In the genomic region with DNA sequence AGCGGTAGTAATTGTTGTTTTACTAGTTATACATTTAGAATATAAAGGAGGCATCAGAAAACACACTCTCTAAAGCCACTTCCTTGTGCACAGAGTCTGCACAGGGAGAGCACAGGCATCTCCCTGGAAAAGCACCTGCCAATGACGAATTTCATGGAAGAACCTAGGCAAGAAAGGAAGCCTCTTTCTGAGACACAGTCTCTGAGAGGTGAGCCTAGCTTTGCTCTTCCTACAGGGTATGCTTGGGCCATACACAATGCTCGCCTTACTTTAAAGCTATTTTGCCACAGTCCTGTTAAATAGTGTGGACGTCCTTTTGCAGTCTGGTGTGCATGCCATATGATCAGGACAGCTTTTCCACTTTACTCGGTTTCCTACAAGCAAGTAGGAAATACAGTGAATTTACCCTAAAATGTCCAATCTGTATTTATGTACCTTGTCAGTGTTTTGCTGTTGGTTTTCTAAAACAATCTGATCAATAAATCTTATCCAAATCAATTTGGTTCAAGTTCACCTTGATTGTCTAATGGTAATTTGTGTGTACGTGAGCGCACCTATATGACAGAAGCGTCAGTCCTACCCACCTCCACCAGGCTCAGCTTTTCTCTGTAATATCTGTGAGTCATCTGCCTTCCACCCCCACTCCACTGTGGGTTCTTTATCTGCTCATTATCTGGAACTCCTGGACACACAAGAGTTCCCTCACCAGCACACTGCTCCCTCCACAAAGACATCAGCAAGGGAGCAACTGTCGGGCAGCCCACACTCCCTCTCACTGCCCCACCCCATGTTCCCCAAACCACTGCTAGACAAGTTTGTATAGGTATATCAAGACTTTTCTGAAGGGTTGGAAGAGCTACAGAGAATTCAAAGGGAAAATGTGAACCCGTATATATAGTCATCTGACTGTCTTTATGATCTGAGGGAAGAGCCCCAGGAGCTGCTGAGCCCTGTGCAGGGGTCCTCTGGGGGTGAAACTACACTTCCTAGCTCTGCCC, we compare ENCODE assay signal across 1 cellular context.
TF ChIP-seq lines count a peak whose summit lies in the region.

No MANE protein-coding gene starts in this region.

TF ChIP-seq in K562, 482 proteins besides CTCF, POLR2A, EP300 and RAD21 (continued from another document):
- TF ChIP-seq RCOR1 (IDR thresholded peaks at IDR 0.05; ENCODE audit: borderline replicate concordance in 1 of 2, low read depth in 2 of 2, low read length in 2 of 2), result peak; percentile 83 to 98; a peak in 3 of 4 replicates
- 0 out of 2 replicates have a peak, but pooled peaks have one; percentile 32 for TF ChIP-seq RBFOX2 (IDR thresholded peaks at IDR 0.05; ENCODE audit: low read depth, low read length)
- 0 out of 2 replicates have a peak, but pooled peaks have one; percentile 3 for TF ChIP-seq ARID2 (IDR thresholded peaks at IDR 0.05)
- TF ChIP-seq, protein P1, sequence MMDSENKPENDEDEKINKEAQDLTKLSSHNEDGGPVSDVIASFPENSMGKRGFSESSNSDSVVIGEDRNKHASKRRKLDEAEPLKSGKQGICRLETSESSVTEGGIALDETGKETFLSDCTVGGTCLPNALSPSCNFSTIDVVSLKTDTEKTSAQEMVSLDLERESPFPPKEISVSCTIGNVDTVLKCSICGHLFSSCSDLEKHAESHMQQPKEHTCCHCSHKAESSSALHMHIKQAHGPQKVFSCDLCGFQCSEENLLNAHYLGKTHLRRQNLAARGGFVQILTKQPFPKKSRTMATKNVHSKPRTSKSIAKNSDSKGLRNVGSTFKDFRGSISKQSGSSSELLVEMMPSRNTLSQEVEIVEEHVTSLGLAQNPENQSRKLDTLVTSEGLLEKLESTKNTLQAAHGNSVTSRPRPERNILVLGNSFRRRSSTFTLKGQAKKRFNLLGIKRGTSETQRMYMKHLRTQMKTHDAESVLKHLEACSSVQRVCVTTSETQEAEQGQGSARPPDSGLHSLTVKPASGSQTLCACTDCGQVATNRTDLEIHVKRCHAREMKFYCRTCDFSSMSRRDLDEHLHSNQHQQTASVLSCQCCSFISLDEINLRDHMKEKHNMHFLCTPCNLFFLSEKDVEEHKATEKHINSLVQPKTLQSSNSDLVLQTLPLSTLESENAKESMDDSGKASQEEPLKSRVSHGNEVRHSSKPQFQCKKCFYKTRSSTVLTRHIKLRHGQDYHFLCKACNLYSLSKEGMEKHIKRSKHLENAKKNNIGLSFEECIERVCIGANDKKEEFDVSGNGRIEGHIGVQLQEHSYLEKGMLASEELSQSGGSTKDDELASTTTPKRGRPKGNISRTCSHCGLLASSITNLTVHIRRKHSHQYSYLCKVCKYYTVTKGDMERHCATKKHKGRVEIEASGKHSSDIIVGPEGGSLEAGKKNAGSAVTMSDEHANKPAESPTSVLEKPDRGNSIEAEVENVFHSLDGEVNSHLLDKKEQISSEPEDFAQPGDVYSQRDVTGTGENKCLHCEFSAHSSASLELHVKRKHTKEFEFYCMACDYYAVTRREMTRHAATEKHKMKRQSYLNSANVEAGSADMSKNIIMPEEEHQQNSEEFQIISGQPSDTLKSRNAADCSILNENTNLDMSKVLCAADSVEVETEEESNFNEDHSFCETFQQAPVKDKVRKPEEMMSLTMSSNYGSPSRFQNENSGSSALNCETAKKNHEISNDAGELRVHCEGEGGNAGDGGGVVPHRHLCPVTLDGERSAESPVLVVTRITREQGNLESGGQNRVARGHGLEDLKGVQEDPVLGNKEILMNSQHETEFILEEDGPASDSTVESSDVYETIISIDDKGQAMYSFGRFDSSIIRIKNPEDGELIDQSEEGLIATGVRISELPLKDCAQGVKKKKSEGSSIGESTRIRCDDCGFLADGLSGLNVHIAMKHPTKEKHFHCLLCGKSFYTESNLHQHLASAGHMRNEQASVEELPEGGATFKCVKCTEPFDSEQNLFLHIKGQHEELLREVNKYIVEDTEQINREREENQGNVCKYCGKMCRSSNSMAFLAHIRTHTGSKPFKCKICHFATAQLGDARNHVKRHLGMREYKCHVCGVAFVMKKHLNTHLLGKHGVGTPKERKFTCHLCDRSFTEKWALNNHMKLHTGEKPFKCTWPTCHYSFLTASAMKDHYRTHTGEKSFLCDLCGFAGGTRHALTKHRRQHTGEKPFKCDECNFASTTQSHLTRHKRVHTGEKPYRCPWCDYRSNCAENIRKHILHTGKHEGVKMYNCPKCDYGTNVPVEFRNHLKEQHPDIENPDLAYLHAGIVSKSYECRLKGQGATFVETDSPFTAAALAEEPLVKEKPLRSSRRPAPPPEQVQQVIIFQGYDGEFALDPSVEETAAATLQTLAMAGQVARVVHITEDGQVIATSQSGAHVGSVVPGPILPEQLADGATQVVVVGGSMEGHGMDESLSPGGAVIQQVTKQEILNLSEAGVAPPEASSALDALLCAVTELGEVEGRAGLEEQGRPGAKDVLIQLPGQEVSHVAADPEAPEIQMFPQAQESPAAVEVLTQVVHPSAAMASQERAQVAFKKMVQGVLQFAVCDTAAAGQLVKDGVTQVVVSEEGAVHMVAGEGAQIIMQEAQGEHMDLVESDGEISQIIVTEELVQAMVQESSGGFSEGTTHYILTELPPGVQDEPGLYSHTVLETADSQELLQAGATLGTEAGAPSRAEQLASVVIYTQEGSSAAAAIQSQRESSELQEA (IDR thresholded peaks at IDR 0.05; ENCODE audit: low read depth), result no peak
- TF ChIP-seq, protein P2, sequence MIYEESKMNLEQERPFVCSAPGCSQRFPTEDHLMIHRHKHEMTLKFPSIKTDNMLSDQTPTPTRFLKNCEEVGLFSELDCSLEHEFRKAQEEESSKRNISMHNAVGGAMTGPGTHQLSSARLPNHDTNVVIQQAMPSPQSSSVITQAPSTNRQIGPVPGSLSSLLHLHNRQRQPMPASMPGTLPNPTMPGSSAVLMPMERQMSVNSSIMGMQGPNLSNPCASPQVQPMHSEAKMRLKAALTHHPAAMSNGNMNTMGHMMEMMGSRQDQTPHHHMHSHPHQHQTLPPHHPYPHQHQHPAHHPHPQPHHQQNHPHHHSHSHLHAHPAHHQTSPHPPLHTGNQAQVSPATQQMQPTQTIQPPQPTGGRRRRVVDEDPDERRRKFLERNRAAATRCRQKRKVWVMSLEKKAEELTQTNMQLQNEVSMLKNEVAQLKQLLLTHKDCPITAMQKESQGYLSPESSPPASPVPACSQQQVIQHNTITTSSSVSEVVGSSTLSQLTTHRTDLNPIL (CRISPR knock-in tag; IDR thresholded peaks at IDR 0.05), result no peak
- TF ChIP-seq, protein P3, sequence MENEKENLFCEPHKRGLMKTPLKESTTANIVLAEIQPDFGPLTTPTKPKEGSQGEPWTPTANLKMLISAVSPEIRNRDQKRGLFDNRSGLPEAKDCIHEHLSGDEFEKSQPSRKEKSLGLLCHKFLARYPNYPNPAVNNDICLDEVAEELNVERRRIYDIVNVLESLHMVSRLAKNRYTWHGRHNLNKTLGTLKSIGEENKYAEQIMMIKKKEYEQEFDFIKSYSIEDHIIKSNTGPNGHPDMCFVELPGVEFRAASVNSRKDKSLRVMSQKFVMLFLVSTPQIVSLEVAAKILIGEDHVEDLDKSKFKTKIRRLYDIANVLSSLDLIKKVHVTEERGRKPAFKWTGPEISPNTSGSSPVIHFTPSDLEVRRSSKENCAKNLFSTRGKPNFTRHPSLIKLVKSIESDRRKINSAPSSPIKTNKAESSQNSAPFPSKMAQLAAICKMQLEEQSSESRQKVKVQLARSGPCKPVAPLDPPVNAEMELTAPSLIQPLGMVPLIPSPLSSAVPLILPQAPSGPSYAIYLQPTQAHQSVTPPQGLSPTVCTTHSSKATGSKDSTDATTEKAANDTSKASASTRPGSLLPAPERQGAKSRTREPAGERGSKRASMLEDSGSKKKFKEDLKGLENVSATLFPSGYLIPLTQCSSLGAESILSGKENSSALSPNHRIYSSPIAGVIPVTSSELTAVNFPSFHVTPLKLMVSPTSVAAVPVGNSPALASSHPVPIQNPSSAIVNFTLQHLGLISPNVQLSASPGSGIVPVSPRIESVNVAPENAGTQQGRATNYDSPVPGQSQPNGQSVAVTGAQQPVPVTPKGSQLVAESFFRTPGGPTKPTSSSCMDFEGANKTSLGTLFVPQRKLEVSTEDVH (IDR thresholded peaks at IDR 0.05; ENCODE audit: low read depth, partially characterized antibody), result peak; percentile 50
- TF ChIP-seq SRF (CRISPR knock-in tag; IDR thresholded peaks at IDR 0.05), result peak in 1 of 2 experiments; percentile 21; a peak in 1 of 4 replicates
- no peak for TF ChIP-seq GABPB2 (CRISPR knock-in tag; conservative IDR thresholded peaks at IDR 0.05)
- TF ChIP-seq KHSRP (IDR thresholded peaks at IDR 0.05), result no peak
- TF ChIP-seq KDM1A (IDR thresholded peaks at IDR 0.05), result peak; percentile 68 to 85
- 0 out of 2 replicates have a peak, but pooled peaks have one; percentile 10 for TF ChIP-seq ZKSCAN8 (CRISPR knock-in tag; IDR thresholded peaks at IDR 0.05)
- no peak for TF ChIP-seq SIN3B (IDR thresholded peaks at IDR 0.05; ENCODE audit: low read depth)
- TF ChIP-seq, protein P4, sequence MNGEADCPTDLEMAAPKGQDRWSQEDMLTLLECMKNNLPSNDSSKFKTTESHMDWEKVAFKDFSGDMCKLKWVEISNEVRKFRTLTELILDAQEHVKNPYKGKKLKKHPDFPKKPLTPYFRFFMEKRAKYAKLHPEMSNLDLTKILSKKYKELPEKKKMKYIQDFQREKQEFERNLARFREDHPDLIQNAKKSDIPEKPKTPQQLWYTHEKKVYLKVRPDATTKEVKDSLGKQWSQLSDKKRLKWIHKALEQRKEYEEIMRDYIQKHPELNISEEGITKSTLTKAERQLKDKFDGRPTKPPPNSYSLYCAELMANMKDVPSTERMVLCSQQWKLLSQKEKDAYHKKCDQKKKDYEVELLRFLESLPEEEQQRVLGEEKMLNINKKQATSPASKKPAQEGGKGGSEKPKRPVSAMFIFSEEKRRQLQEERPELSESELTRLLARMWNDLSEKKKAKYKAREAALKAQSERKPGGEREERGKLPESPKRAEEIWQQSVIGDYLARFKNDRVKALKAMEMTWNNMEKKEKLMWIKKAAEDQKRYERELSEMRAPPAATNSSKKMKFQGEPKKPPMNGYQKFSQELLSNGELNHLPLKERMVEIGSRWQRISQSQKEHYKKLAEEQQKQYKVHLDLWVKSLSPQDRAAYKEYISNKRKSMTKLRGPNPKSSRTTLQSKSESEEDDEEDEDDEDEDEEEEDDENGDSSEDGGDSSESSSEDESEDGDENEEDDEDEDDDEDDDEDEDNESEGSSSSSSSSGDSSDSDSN (IDR thresholded peaks at IDR 0.05; ENCODE audit: borderline replicate concordance in 1 of 2, low read depth in 2 of 2, low read length in 2 of 2), result peak in 1 of 2 experiments; percentile 45; a peak in 1 of 4 replicates
- peak; percentile 82 for TF ChIP-seq MTA3 (IDR thresholded peaks at IDR 0.05; ENCODE audit: borderline replicate concordance)
- no peak for TF ChIP-seq BDP1 (IDR thresholded peaks at IDR 0.05; ENCODE audit: insufficient read depth, insufficient read length)
- TF ChIP-seq, protein P5, sequence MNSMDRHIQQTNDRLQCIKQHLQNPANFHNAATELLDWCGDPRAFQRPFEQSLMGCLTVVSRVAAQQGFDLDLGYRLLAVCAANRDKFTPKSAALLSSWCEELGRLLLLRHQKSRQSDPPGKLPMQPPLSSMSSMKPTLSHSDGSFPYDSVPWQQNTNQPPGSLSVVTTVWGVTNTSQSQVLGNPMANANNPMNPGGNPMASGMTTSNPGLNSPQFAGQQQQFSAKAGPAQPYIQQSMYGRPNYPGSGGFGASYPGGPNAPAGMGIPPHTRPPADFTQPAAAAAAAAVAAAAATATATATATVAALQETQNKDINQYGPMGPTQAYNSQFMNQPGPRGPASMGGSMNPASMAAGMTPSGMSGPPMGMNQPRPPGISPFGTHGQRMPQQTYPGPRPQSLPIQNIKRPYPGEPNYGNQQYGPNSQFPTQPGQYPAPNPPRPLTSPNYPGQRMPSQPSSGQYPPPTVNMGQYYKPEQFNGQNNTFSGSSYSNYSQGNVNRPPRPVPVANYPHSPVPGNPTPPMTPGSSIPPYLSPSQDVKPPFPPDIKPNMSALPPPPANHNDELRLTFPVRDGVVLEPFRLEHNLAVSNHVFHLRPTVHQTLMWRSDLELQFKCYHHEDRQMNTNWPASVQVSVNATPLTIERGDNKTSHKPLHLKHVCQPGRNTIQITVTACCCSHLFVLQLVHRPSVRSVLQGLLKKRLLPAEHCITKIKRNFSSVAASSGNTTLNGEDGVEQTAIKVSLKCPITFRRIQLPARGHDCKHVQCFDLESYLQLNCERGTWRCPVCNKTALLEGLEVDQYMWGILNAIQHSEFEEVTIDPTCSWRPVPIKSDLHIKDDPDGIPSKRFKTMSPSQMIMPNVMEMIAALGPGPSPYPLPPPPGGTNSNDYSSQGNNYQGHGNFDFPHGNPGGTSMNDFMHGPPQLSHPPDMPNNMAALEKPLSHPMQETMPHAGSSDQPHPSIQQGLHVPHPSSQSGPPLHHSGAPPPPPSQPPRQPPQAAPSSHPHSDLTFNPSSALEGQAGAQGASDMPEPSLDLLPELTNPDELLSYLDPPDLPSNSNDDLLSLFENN (IDR thresholded peaks at IDR 0.05; ENCODE audit: low read depth in 2 of 2, low read length in 2 of 2), result peak in 1 of 2 experiments; percentile 84; a peak in 2 of 4 replicates
- TF ChIP-seq, protein P6, sequence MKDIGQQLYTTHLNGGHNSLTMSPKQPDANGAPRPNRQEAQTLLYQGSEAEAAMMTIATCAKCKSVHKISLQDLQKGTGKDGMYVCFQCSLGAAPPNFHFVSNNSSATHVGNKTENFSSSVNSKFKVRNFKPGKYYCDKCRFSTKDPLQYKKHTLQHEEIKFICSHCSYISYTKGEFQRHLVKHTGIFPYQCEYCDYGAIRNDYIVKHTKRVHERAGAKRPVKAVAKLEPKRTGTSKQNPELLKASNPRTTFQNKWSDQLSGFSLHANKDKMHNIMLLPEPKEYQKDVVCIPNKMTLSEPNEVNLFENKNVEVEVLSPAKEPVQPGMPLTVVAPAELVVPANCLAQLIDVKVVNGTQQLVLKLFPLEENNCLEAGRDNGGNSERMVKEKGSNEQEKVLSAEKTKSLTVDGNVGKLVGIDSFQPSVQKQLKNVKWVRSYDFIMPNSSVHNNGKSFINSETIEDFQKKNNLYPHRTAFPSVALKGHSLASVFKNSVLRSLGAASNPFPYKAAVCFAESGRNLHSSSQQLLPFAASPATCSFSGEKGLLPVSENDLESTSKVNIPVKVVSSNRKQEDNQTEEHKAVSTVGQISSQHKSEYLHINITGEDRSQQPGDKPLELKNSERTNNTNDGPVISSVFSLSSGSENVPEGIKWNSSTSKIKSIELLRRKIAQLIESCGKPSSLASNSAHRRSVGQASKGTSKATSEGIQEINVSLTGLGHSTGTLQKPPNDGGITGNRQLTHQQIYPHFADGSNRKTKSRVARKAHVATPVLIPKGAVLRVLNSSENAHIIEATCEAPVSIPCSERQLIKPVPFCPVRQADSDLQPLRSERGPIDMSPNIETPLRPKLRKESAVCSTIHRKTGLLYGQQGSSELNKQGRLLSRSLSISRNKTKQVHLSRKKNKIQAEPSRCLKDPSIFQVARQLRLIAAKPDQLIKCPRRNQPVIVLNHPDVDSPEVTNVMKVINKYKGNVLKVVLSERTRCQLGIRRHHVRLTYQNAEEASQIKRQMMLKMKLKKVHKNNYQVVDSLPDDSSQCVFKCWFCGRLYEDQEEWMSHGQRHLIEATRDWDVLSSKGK (CRISPR knock-in tag; IDR thresholded peaks at IDR 0.05), result no peak
- peak; percentile 98 for TF ChIP-seq GATAD2A (IDR thresholded peaks at IDR 0.05)
- TF ChIP-seq TAF15 (IDR thresholded peaks at IDR 0.05; ENCODE audit: low read depth, low read length), result no peak
- 0 out of 2 replicates have a peak, but pooled peaks have one; percentile 38 for TF ChIP-seq ZNF175 (CRISPR knock-in tag; IDR thresholded peaks at IDR 0.05; ENCODE audit: low read depth)
- peak; percentile 70 for TF ChIP-seq ZNF589 (CRISPR knock-in tag; IDR thresholded peaks at IDR 0.05; ENCODE audit: low read depth)
